ENCODE assay signal across 2 cellular contexts in the genomic region with DNA sequence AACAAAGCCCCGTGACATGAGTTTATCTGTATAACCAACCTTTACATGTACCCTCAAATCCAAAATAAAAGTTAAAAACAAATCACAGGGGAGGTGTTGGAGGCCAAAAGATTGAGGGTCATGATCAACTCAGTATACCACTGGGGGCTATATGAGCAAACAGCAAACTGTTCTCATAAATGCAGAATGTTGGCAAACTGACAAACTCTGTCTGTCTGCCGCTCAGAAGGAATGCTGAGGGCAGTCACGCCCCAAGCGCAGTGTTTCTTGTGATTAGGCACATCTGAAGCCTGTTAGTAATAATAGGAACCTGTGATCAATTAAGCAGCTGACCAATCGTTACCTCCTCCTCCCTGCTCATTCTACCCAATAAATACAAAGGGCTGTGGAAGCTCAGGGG. TPM values are rescaled to one million over a fixed set of nuclear protein-coding genes. Genes with fewer than 3 reads are reported as not detected.
"Had no signal": no experiment of that assay in that cellular context is flagged by ENCODE, and none has a peak within 500 bp of the region (broad histone marks: within the 10 kb centered on the region; RNA-seq: fewer than 3 reads in every experiment).

No MANE protein-coding gene starts in this region.

RNA-seq across cellular contexts. Expression of a gene that starts 39.8 kb away (rescaled TPM):
- total RNA-seq: naive thymus-derived CD4-positive, alpha-beta T cell had no signal
- polyA plus RNA-seq: immature natural killer cell; naive thymus-derived CD4-positive, alpha-beta T cell had no signal
